In the genomic region with DNA sequence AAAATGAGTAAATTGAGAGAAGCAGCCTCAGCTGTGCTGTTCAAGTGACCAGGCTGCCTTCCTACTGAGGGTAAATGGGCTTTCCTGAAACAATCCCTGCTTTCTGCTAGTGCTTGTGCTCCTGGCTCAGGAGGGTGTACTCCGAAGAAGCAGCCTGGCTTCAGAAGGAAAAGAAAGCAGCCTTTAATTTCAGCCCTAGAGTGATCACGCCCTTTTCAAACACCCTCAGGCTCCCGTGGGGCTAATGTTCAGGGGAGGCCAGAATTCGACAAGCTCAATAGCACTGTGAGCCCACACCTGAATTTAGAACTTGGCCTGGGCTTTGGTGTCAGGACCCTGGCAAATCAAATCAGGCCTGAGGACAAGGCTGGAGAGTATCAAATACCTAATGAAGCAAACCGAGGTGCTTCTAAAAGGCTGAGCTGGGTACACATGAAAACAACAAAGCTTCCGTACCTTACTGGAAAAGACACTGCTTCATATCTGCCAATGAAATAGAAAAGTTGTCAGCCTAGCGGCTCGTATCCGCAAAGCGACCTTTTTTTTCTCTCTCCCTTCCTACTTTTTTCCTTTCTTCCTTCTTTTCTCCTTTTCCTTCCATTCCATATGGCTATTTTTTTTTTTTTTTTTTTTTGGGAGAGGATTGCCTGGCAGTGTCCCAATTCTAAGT, we compare ENCODE assay signal across 1 cellular context.
TF ChIP-seq lines count a peak whose summit lies in the region.

No MANE protein-coding gene starts in this region.

TF ChIP-seq in GM23338, 12 proteins besides CTCF, POLR2A, EP300 and RAD21 (continued from another document):
- TF ChIP-seq ZNF462 (CRISPR knock-in tag; IDR thresholded peaks at IDR 0.05): no peak
- TF ChIP-seq, protein P1, sequence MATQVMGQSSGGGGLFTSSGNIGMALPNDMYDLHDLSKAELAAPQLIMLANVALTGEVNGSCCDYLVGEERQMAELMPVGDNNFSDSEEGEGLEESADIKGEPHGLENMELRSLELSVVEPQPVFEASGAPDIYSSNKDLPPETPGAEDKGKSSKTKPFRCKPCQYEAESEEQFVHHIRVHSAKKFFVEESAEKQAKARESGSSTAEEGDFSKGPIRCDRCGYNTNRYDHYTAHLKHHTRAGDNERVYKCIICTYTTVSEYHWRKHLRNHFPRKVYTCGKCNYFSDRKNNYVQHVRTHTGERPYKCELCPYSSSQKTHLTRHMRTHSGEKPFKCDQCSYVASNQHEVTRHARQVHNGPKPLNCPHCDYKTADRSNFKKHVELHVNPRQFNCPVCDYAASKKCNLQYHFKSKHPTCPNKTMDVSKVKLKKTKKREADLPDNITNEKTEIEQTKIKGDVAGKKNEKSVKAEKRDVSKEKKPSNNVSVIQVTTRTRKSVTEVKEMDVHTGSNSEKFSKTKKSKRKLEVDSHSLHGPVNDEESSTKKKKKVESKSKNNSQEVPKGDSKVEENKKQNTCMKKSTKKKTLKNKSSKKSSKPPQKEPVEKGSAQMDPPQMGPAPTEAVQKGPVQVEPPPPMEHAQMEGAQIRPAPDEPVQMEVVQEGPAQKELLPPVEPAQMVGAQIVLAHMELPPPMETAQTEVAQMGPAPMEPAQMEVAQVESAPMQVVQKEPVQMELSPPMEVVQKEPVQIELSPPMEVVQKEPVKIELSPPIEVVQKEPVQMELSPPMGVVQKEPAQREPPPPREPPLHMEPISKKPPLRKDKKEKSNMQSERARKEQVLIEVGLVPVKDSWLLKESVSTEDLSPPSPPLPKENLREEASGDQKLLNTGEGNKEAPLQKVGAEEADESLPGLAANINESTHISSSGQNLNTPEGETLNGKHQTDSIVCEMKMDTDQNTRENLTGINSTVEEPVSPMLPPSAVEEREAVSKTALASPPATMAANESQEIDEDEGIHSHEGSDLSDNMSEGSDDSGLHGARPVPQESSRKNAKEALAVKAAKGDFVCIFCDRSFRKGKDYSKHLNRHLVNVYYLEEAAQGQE (IDR thresholded peaks at IDR 0.05; ENCODE audit: unreplicated experiment): no peak
- TF ChIP-seq JUNB (IDR thresholded peaks at IDR 0.05; ENCODE audit: unreplicated experiment): no peak
- TF ChIP-seq EZH2 (IDR thresholded peaks at IDR 0.05; ENCODE audit: low read depth, unreplicated experiment): no peak
- TF ChIP-seq CREB1 (CRISPR knock-in tag; IDR thresholded peaks at IDR 0.05; ENCODE audit: low read depth): no peak
